In the genomic region with DNA sequence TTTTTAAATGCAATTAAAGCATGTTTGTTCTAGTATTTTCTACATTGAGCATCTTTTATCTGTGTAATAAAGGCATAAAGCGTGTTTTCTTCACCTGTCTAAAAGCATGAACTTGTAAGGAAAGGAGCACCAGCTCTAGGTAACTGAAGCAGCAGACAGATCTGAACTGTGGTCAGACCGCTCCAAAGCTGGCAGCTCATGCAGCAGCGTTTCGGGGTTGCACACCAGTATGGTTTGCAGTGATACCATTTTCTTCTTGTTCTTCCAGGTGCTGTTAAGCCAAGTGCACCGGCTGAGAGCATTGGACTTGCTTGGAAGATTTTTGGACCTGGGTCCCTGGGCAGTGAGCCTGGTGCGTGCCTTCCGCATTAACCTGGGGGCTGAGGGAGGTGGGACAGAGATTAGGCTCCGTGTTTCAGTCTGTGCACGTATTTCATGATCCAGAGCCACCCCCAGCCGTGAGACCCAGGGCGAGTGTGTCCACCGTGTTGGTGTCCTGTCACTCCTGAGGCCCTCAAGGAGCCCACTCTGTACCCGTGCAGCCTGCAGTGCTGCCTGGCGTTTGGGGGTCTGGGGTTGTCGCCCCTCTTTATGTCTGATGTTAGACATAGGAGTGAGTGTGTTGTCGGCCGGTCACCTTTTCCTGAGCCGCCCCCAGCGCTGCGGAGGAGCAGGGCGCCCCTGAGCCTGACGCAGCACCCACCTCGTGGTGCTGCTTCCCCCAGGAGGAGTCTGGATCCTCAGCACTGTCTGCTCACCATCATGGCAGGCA, we compare ENCODE assay signal across 14 cellular contexts.
DNase-seq lines count a peak whose midpoint lies in the region; ATAC-seq and TF ChIP-seq lines count a peak whose summit lies in the region.
"Had no signal": no experiment of that assay in that cellular context is flagged by ENCODE, and none has a peak within 500 bp of the region (broad histone marks: within the 10 kb centered on the region; RNA-seq: fewer than 3 reads in every experiment).

No MANE protein-coding gene starts in this region.

- H3K27ac ChIP-seq in AG04450 (ENCODE audit: low read depth, low read length) (peak overlapping the region; percentile 99), HEK293 (ENCODE audit: extremely low read depth, low read depth, low read length) (0 out of 2 replicates have a peak overlapping the region, but pooled peaks have one; percentile 10)
- H3K27ac ChIP-seq: parathyroid adenoma had no signal

- H3K27me3 Mint-ChIP-seq in activated naive CD8-positive, alpha-beta T cell treated with anti-CD3 and anti-CD28 coated beads, Interleukin-2, amount 10 ng/mL, durations not matched to agents 7 days and 5 days: no peaks in the 10 kb centered on the region
- no peaks in the 10 kb centered on the region for H3K27me3 Mint-ChIP-seq in natural killer cell (ENCODE audit: low read depth in 2 of 2)

- H3K27ac Mint-ChIP-seq in activated naive CD8-positive, alpha-beta T cell treated with anti-CD3 and anti-CD28 coated beads, Interleukin-2, amount 10 ng/mL, durations not matched to agents 7 days and 5 days: peak overlapping the region; percentile 94
- peak overlapping the region; percentile 80 to 88 for H3K27ac Mint-ChIP-seq in natural killer cell

- DNase-seq in AG04450 (ENCODE audit: low read depth, low spot score) (no peak), natural killer cell (no peak), anterior cingulate cortex (lab: John Stamatoyannopoulos, UW) (no peak), NCI-H1694 (lab: John Stamatoyannopoulos, UW) (no peak)
- no peak for DNase-seq in activated naive CD8-positive, alpha-beta T cell treated with anti-CD3 and anti-CD28 coated beads, Interleukin-2, amount 10 ng/mL, durations not matched to agents 7 days and 5 days
- DNase-seq in stimulated activated CD4-positive, alpha-beta T cell treated with anti-CD3 and anti-CD28 coated beads, Interleukin-4, amount 100 ng/mL, for 24 hours: no peak
- DNase-seq in stimulated activated CD4-positive, alpha-beta T cell treated with anti-CD3 and anti-CD28 coated beads, Interleukin-15, amount 100 ng/mL, for 24 hours: no peak
- DNase-seq: activated CD4-positive, CD25-positive, alpha-beta regulatory T cell; Kasumi-1; NCI-H2107; NK-92 treated with Interleukin-12 subunit alpha and Interleukin-12 subunit beta, amount 100 ng/mL, for 24 hours; stimulated activated CD4-positive, alpha-beta T cell treated with anti-CD3 and anti-CD28 coated beads, Interleukin-2, amount 100 ng/mL, for 48 hours had no signal

- H3K9me3 Mint-ChIP-seq in activated naive CD8-positive, alpha-beta T cell treated with anti-CD3 and anti-CD28 coated beads, Interleukin-2, amount 10 ng/mL, durations not matched to agents 7 days and 5 days: no peaks in the 10 kb centered on the region
- H3K9me3 Mint-ChIP-seq in natural killer cell: no peaks in the 10 kb centered on the region

- ATAC-seq in activated naive CD8-positive, alpha-beta T cell treated with anti-CD3 and anti-CD28 coated beads, Interleukin-2, amount 10 ng/mL, durations not matched to agents 7 days and 5 days (ENCODE audit: low read depth): no peak
- no peak for ATAC-seq in natural killer cell

- intact Hi-C loops in natural killer cell (cut with micrococcal nuclease): no loop called here

- peaks cover 53% of the 10 kb centered on the region for H3K4me1 Mint-ChIP-seq in activated naive CD8-positive, alpha-beta T cell treated with anti-CD3 and anti-CD28 coated beads, Interleukin-2, amount 10 ng/mL, durations not matched to agents 7 days and 5 days
- peaks cover 14 to 24% of the 10 kb centered on the region in 2 donors for H3K4me1 Mint-ChIP-seq in natural killer cell

- peaks cover 0 to 24% of the 10 kb centered on the region in 2 experiments; a peak in 2 of 3 replicates for H3K36me3 ChIP-seq in HEK293 (ENCODE audit: control insufficient read depth in 2 of 2, insufficient read depth in 1 of 2, low read length in 2 of 2)

- peaks cover 33% of the 10 kb centered on the region for H3K36me3 Mint-ChIP-seq in activated naive CD8-positive, alpha-beta T cell treated with anti-CD3 and anti-CD28 coated beads, Interleukin-2, amount 10 ng/mL, durations not matched to agents 7 days and 5 days
- no peaks in the 10 kb centered on the region for H3K36me3 Mint-ChIP-seq in natural killer cell

- POLR2A ChIA-PET in AG04450 (lab: Yijun Ruan, JAX) (no interaction called here), HEK293 (lab: Yijun Ruan, JAX) (interaction anchor here (0.8 to 1.1 kb wide), 2 partner anchors 10 to 22 kb away, joined by 3 to 4 read pairs; no protein-coding TSS in a partner anchor)
- POLR2A ChIA-PET in activated naive CD8-positive, alpha-beta T cell treated with anti-CD3 and anti-CD28 coated beads, Interleukin-2, amount 10 ng/mL, durations not matched to agents 7 days and 5 days (lab: Charles Lee): interaction anchor here (1.0 to 3.1 kb wide), 4 partner anchors 8 to 73 kb away, joined by 3 to 46 read pairs (median 6); no protein-coding TSS in a partner anchor

- H3K4me3 Mint-ChIP-seq in activated naive CD8-positive, alpha-beta T cell treated with anti-CD3 and anti-CD28 coated beads, Interleukin-2, amount 10 ng/mL, durations not matched to agents 7 days and 5 days: no peak overlapping the region
- H3K4me3 Mint-ChIP-seq in natural killer cell: no peak overlapping the region

- no peaks in the 10 kb centered on the region for H3K27me3 ChIP-seq in AG04450 (ENCODE audit: control insufficient read depth, insufficient read depth, low read length)

- TF ChIP-seq CTCF in AG04450 (IDR thresholded peaks at IDR 0.05; ENCODE audit: low read depth, low read length): no peak
- no peak for TF ChIP-seq CTCF in HEK293 (tag by site-specific recombination; IDR thresholded peaks at IDR 0.05)
- no peak for TF ChIP-seq CTCF in natural killer cell (IDR thresholded peaks at IDR 0.05)

- CTCF ChIA-PET in AG04450 (lab: Charles Lee) (interaction anchor here (0.8 to 1.0 kb wide), 2 partner anchors 11 to 13 kb away, joined by 3 to 5 read pairs; no protein-coding TSS in a partner anchor), HEK293 (lab: Yijun Ruan, JAX) (interaction anchor here (0.6 to 2.1 kb wide), 4 partner anchors 10 to 205 kb away, joined by 3 to 11 read pairs (median 3); no protein-coding TSS in a partner anchor)

- peaks cover 3% of the 10 kb centered on the region; the same call in 1 of the 2 replicates for H3K9me3 ChIP-seq in AG04450 (ENCODE audit: control insufficient read depth, insufficient read depth, low read length)
- H3K9me3 ChIP-seq in HEK293 (ENCODE audit: control insufficient read depth, insufficient read depth, low read depth, low read length): no peaks in the 10 kb centered on the region

- H3K4me1 ChIP-seq in HEK293 (ENCODE audit: control insufficient read depth, insufficient read depth, low read length): peaks cover 6% of the 10 kb centered on the region; the same call in 1 of the 2 replicates

- H3K4me3 ChIP-seq in AG04450 (ENCODE audit: low read depth, low read length) (no peak overlapping the region), HEK293 (ENCODE audit: low read depth, low read length) (no peak overlapping the region)

TF ChIP-seq in HEK293, 187 proteins besides CTCF, POLR2A, EP300 and RAD21:
- no peak for TF ChIP-seq ZNF658 (tag by site-specific recombination; IDR thresholded peaks at IDR 0.05)
- TF ChIP-seq ZNF184 (tag by site-specific recombination; IDR thresholded peaks at IDR 0.05): no peak
- TF ChIP-seq, protein P1, sequence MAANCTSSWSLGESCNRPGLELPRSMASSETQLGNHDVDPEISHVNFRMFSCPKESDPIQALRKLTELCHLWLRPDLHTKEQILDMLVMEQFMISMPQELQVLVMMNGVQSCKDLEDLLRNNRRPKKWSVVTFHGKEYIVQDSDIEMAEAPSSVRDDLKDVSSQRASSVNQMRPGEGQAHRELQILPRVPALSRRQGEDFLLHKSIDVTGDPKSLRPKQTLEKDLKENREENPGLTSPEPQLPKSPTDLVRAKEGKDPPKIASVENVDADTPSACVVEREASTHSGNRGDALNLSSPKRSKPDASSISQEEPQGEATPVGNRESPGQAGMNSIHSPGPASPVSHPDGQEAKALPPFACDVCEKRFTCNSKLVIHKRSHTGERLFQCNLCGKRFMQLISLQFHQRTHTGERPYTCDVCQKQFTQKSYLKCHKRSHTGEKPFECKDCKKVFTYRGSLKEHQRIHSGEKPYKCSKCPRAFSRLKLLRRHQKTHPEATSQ (tag by site-specific recombination; IDR thresholded peaks at IDR 0.05): no peak
- no peak for TF ChIP-seq ZNF843 (tag by site-specific recombination; IDR thresholded peaks at IDR 0.05)
- TF ChIP-seq, protein P2, sequence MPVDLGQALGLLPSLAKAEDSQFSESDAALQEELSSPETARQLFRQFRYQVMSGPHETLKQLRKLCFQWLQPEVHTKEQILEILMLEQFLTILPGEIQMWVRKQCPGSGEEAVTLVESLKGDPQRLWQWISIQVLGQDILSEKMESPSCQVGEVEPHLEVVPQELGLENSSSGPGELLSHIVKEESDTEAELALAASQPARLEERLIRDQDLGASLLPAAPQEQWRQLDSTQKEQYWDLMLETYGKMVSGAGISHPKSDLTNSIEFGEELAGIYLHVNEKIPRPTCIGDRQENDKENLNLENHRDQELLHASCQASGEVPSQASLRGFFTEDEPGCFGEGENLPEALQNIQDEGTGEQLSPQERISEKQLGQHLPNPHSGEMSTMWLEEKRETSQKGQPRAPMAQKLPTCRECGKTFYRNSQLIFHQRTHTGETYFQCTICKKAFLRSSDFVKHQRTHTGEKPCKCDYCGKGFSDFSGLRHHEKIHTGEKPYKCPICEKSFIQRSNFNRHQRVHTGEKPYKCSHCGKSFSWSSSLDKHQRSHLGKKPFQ (tag by site-specific recombination; IDR thresholded peaks at IDR 0.05): no peak
